ENCODE assay signal across 29 cellular contexts in the genomic region with DNA sequence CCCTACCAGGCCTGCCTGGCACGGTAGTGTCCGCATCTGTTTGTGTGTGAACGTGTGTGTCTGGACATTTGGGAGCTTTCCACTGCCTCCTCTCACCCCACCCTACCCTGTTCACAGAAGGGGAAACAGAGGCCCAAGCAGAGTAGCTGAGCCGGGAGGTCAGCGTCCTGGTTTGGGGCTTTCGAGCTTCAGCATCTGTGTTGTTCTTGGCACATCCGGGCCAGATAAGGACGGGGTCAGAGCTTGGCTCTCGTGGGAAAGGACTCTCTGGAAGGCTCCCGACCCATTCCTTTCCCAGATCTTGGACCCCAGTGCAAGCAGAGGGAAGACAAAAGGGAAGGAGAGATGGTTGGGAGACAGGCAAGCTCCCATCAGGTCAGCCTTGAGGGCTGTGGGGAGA. TPM values are rescaled to one million over a fixed set of nuclear protein-coding genes. Genes with fewer than 3 reads are reported as not detected.
"Had no signal": no experiment of that assay in that cellular context is flagged by ENCODE, and none has a peak within 500 bp of the region (broad histone marks: within the 10 kb centered on the region; RNA-seq: fewer than 3 reads in every experiment).

No MANE protein-coding gene starts in this region.

- H3K9me3 Mint-ChIP-seq: activated CD4-positive, alpha-beta T cell treated with anti-CD3 and anti-CD28 coated beads, Interleukin-2, amount 10 ng/mL, durations not matched to agents 7 days and 5 days; activated CD8-positive, alpha-beta T cell treated with anti-CD3 and anti-CD28 coated beads for 36 hours; activated naive CD4-positive, alpha-beta T cell treated with anti-CD3 and anti-CD28 coated beads, Interleukin-2, amount 50 U/mL, for 24 hours; activated naive CD8-positive, alpha-beta T cell treated with anti-CD3 and anti-CD28 coated beads, Interleukin-2, amount 50 U/mL, for 24 hours; activated T-cell treated with anti-CD3 and anti-CD28 coated beads, Interleukin-2, amount 50 U/mL, for 4 hours; activated T-helper 17 cell treated with anti-CD3 and anti-CD28 coated beads, Interleukin-2, amount 50 U/mL, for 72 hours; immature natural killer cell; nephron progenitor cell had no signal

- H3K36me3 ChIP-seq: breast epithelium, colonic mucosa, ovary, spleen, thoracic aorta had no signal

- H3K27ac Mint-ChIP-seq: activated CD4-positive, alpha-beta T cell treated with anti-CD3 and anti-CD28 coated beads, Interleukin-2, amount 10 ng/mL, durations not matched to agents 7 days and 5 days; activated CD8-positive, alpha-beta T cell treated with anti-CD3 and anti-CD28 coated beads for 36 hours; activated naive CD4-positive, alpha-beta T cell treated with anti-CD3 and anti-CD28 coated beads, Interleukin-2, amount 50 U/mL, for 24 hours; activated naive CD8-positive, alpha-beta T cell treated with anti-CD3 and anti-CD28 coated beads, Interleukin-2, amount 50 U/mL, for 24 hours; activated T-helper 17 cell treated with anti-CD3 and anti-CD28 coated beads, Interleukin-2, amount 50 U/mL, for 72 hours; immature natural killer cell; nephron progenitor cell; progenitor cell of endocrine pancreas; T-helper 17 cell had no signal

- H3K4me3 ChIP-seq: breast epithelium, colonic mucosa, ovary, spleen, thoracic aorta had no signal

- H3K27me3 Mint-ChIP-seq: activated naive CD4-positive, alpha-beta T cell treated with anti-CD3 and anti-CD28 coated beads, Interleukin-2, amount 50 U/mL, for 24 hours had no signal

- H3K36me3 Mint-ChIP-seq: activated naive CD4-positive, alpha-beta T cell treated with anti-CD3 and anti-CD28 coated beads, Interleukin-2, amount 50 U/mL, for 24 hours; immature natural killer cell had no signal

- H3K27ac ChIP-seq: breast epithelium, colonic mucosa, ovary, thoracic aorta had no signal

- H3K4me1 ChIP-seq: colonic mucosa had no signal

- ATAC-seq: activated CD8-positive, alpha-beta T cell treated with anti-CD3 and anti-CD28 coated beads for 36 hours; activated naive CD8-positive, alpha-beta T cell treated with anti-CD3 and anti-CD28 coated beads, Interleukin-2, amount 50 U/mL, for 24 hours; activated T-cell treated with anti-CD3 and anti-CD28 coated beads, Interleukin-2, amount 50 U/mL, for 4 hours; activated T-helper 17 cell treated with anti-CD3 and anti-CD28 coated beads, Interleukin-2, amount 50 U/mL, for 72 hours; left lobe of liver; SK-N-SH treated with all-trans-retinoic acid at 6 μM for 48 hours; stimulated activated naive CD8-positive, alpha-beta T cell treated with anti-CD3 and anti-CD28 coated beads, Interleukin-15, Interleukin-2, amounts not matched to agents 100 U/mL and 50 U/mL, for 24 hours; T-helper 17 cell had no signal

- H3K4me1 Mint-ChIP-seq: immature natural killer cell had no signal

- H3K27me3 ChIP-seq: breast epithelium, colonic mucosa, ovary had no signal

- H3K9me3 ChIP-seq: breast epithelium, colonic mucosa, ovary, spleen, thoracic aorta had no signal

- H3K4me3 Mint-ChIP-seq: activated CD4-positive, alpha-beta T cell treated with anti-CD3 and anti-CD28 coated beads, Interleukin-2, amount 10 ng/mL, durations not matched to agents 7 days and 5 days; activated CD8-positive, alpha-beta T cell treated with anti-CD3 and anti-CD28 coated beads for 36 hours; activated naive CD4-positive, alpha-beta T cell treated with anti-CD3 and anti-CD28 coated beads, Interleukin-2, amount 50 U/mL, for 24 hours; activated naive CD8-positive, alpha-beta T cell treated with anti-CD3 and anti-CD28 coated beads, Interleukin-2, amount 50 U/mL, for 24 hours; activated T-cell treated with anti-CD3 and anti-CD28 coated beads, Interleukin-2, amount 50 U/mL, for 4 hours; activated T-helper 17 cell treated with anti-CD3 and anti-CD28 coated beads, Interleukin-2, amount 50 U/mL, for 72 hours; immature natural killer cell; nephron progenitor cell; T-helper 17 cell had no signal

- DNase-seq: activated CD4-positive, alpha-beta T cell treated with anti-CD3 and anti-CD28 coated beads, Interleukin-2, amount 10 ng/mL, durations not matched to agents 7 days and 5 days; activated CD4-positive, CD25-positive, alpha-beta regulatory T cell treated with anti-CD3 and anti-CD28 coated beads, Interleukin-2, amount 50 U/mL, for 72 hours; activated CD8-positive, alpha-beta T cell treated with anti-CD3 and anti-CD28 coated beads for 36 hours; activated naive CD8-positive, alpha-beta T cell treated with anti-CD3 and anti-CD28 coated beads, Interleukin-2, amount 50 U/mL, for 24 hours; activated T-cell treated with anti-CD3 and anti-CD28 coated beads, Interleukin-2, amount 50 U/mL, for 4 hours; amygdala; colonic mucosa; effector CD8-positive, alpha-beta T cell; erythroblast; foreskin melanocyte; hippocampal formation; immature natural killer cell; kidney; mammary epithelial cell; nephron progenitor cell; ovary; spleen; stimulated activated CD4-positive, alpha-beta T cell treated with anti-CD3 and anti-CD28 coated beads, Interleukin-4, amount 100 ng/mL, for 1 hour; stimulated activated naive CD8-positive, alpha-beta T cell treated with anti-CD3 and anti-CD28 coated beads, Interleukin-15, Interleukin-2, amounts not matched to agents 100 U/mL and 50 U/mL, for 24 hours; T-helper 17 cell; T1000 had no signal

RNA-seq across cellular contexts. Expression of a gene that starts 6.3 kb away (rescaled TPM):
- total RNA-seq: activated CD4-positive, alpha-beta T cell treated with anti-CD3 and anti-CD28 coated beads, Interleukin-2, amount 10 ng/mL, durations not matched to agents 7 days and 5 days; activated CD8-positive, alpha-beta T cell treated with anti-CD3 and anti-CD28 coated beads for 36 hours; activated T-cell treated with anti-CD3 and anti-CD28 coated beads, Interleukin-2, amount 50 U/mL, for 4 hours; activated T-helper 17 cell treated with anti-CD3 and anti-CD28 coated beads, Interleukin-2, amount 50 U/mL, for 72 hours; T-helper 17 cell had no signal
- polyA plus RNA-seq: immature natural killer cell, mammary epithelial cell had no signal

RNA-seq across cellular contexts. Expression of a gene that starts 8.0 kb away (rescaled TPM):
- total RNA-seq: activated CD4-positive, alpha-beta T cell treated with anti-CD3 and anti-CD28 coated beads, Interleukin-2, amount 10 ng/mL, durations not matched to agents 7 days and 5 days; activated CD8-positive, alpha-beta T cell treated with anti-CD3 and anti-CD28 coated beads for 36 hours; activated T-cell treated with anti-CD3 and anti-CD28 coated beads, Interleukin-2, amount 50 U/mL, for 4 hours; activated T-helper 17 cell treated with anti-CD3 and anti-CD28 coated beads, Interleukin-2, amount 50 U/mL, for 72 hours; dermis microvascular lymphatic vessel endothelial cell; mammary epithelial cell; progenitor cell of endocrine pancreas; T-helper 17 cell had no signal
- polyA plus RNA-seq: immature natural killer cell, mammary epithelial cell had no signal
